In the genomic region with DNA sequence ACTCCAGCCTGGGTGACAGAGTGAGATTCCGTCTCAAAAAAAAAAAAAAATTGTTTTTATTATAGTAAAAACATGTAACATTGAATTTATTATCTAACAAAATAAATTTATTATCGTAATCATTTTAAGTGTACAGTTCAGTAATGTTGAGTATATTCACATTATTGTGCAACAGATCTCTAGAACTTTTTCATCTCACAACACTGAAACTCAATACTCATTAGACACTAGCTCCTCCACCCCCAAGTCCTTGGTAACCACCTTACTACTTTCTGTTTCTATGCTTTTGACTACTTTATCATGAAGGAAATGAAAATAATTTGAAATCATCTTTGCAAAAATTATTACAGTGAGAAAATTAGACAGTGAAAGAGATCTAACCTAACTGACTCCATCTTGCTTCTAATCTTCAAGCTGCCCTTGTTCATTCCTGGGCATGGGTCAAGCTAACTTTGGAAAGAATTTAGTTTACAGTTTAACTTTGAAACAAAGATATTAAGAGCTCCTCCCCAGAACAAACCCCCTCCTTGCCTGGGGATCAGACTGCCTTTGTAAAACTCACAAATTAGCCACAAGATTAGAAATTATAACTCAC, we compare ENCODE assay signal across 24 cellular contexts. TPM values are rescaled to one million over a fixed set of nuclear protein-coding genes. Genes with fewer than 3 reads are reported as not detected.
DNase-seq lines count a peak whose midpoint lies in the region; ATAC-seq and TF ChIP-seq lines count a peak whose summit lies in the region.
"Had no signal": no experiment of that assay in that cellular context is flagged by ENCODE, and none has a peak within 500 bp of the region (broad histone marks: within the 10 kb centered on the region; RNA-seq: fewer than 3 reads in every experiment).

No MANE protein-coding gene starts in this region.

- no peak for DNase-seq in natural killer cell treated with Interleukin-12 subunit alpha and Interleukin-12 subunit beta and Interleukin-15 and Interleukin-18, amount 100 ng/mL, for 72 hours (ENCODE audit: low spot score)
- DNase-seq in natural killer cell: no peak
- peak; percentile 35 for DNase-seq in MV-4-11 (lab: John Stamatoyannopoulos, UW)
- no peak for DNase-seq in activated T-helper 1 cell treated with anti-CD3 and anti-CD28 coated beads, Interleukin-12 subunit alpha, Interleukin-12 subunit beta, Interleukin-2, Interleukin-4 antibody, amounts not matched to agents 30 ng/mL and 10 ng/mL and 1 ng/mL, durations not matched to agents 14 hours and 24 hours and 36 hours (ENCODE audit: low spot score)
- DNase-seq in iris pigment epithelial cell (ENCODE audit: low read depth): peak; percentile 42
- no peak for DNase-seq in DMS53 treated with DMSO at 0.1 percent for 48 hours (lab: John Stamatoyannopoulos, UW; ENCODE audit: unreplicated experiment)
- no peak for DNase-seq in HT-29 (ENCODE audit: low spot score)
- DNase-seq: CD4-positive, alpha-beta T cell; COR-L47; DMS79 treated with DMSO at 0.1 percent for 48 hours; GOT3; Kasumi-1; MG63; NCI-H1092; NCI-H1436; NCI-H187 treated with DMSO at 0.1 percent for 48 hours; NCI-H2107; NCI-H748 treated with DMSO at 0.1 percent for 48 hours; NK-92 treated with Interleukin-12 subunit alpha and Interleukin-12 subunit beta, amount 100 ng/mL, for 24 hours had no signal

- H3K27ac Mint-ChIP-seq in natural killer cell treated with Interleukin-12 subunit alpha and Interleukin-12 subunit beta and Interleukin-15 and Interleukin-18, amount 100 ng/mL, for 72 hours: peak overlapping the region; percentile 8 to 51
- no peak overlapping the region for H3K27ac Mint-ChIP-seq in natural killer cell
- H3K27ac Mint-ChIP-seq in activated T-helper 1 cell treated with anti-CD3 and anti-CD28 coated beads, Interleukin-12 subunit alpha, Interleukin-12 subunit beta, Interleukin-2, Interleukin-4 antibody, amounts not matched to agents 30 ng/mL and 10 ng/mL and 1 ng/mL, durations not matched to agents 14 hours and 24 hours and 36 hours: peak overlapping the region; percentile 40
- H3K27ac Mint-ChIP-seq: CD4-positive, alpha-beta T cell; IgD-negative memory B cell had no signal

- H3K4me3 Mint-ChIP-seq in natural killer cell treated with Interleukin-12 subunit alpha and Interleukin-12 subunit beta and Interleukin-15 and Interleukin-18, amount 100 ng/mL, for 72 hours: no peak overlapping the region
- no peak overlapping the region for H3K4me3 Mint-ChIP-seq in natural killer cell
- H3K4me3 Mint-ChIP-seq in activated T-helper 1 cell treated with anti-CD3 and anti-CD28 coated beads, Interleukin-12 subunit alpha, Interleukin-12 subunit beta, Interleukin-2, Interleukin-4 antibody, amounts not matched to agents 30 ng/mL and 10 ng/mL and 1 ng/mL, durations not matched to agents 14 hours and 24 hours and 36 hours: no peak overlapping the region
- H3K4me3 Mint-ChIP-seq: CD4-positive, alpha-beta T cell; IgD-negative memory B cell had no signal

- TF ChIP-seq CTCF in natural killer cell (IDR thresholded peaks at IDR 0.05): no peak

- H3K4me1 Mint-ChIP-seq in natural killer cell treated with Interleukin-12 subunit alpha and Interleukin-12 subunit beta and Interleukin-15 and Interleukin-18, amount 100 ng/mL, for 72 hours (ENCODE audit: low read depth in 2 of 2): peaks cover 27 to 30% of the 10 kb centered on the region in 2 donors
- peaks cover 23 to 24% of the 10 kb centered on the region in 2 donors for H3K4me1 Mint-ChIP-seq in natural killer cell
- peaks cover 32% of the 10 kb centered on the region for H3K4me1 Mint-ChIP-seq in activated T-helper 1 cell treated with anti-CD3 and anti-CD28 coated beads, Interleukin-12 subunit alpha, Interleukin-12 subunit beta, Interleukin-2, Interleukin-4 antibody, amounts not matched to agents 30 ng/mL and 10 ng/mL and 1 ng/mL, durations not matched to agents 14 hours and 24 hours and 36 hours (ENCODE audit: low read depth)
- H3K4me1 Mint-ChIP-seq: IgD-negative memory B cell had no signal

- H3K36me3 Mint-ChIP-seq in natural killer cell treated with Interleukin-12 subunit alpha and Interleukin-12 subunit beta and Interleukin-15 and Interleukin-18, amount 100 ng/mL, for 72 hours: no peaks in the 10 kb centered on the region
- H3K36me3 Mint-ChIP-seq in natural killer cell: no peaks in the 10 kb centered on the region
- peaks cover 3% of the 10 kb centered on the region for H3K36me3 Mint-ChIP-seq in activated T-helper 1 cell treated with anti-CD3 and anti-CD28 coated beads, Interleukin-12 subunit alpha, Interleukin-12 subunit beta, Interleukin-2, Interleukin-4 antibody, amounts not matched to agents 30 ng/mL and 10 ng/mL and 1 ng/mL, durations not matched to agents 14 hours and 24 hours and 36 hours (ENCODE audit: low read depth)
- H3K36me3 Mint-ChIP-seq: IgD-negative memory B cell had no signal

- intact Hi-C loops in natural killer cell (cut with micrococcal nuclease): no loop called here
- intact Hi-C loops in activated T-helper 1 cell treated with anti-CD3 and anti-CD28 coated beads, Interleukin-12 subunit alpha, Interleukin-12 subunit beta, Interleukin-2, Interleukin-4 antibody, amounts not matched to agents 30 ng/mL and 10 ng/mL and 1 ng/mL, durations not matched to agents 14 hours and 24 hours and 36 hours (cut with micrococcal nuclease): loop anchor here (1.0 kb wide), 1 partner anchor 9 kb away; no protein-coding TSS in a partner anchor

- no peaks in the 10 kb centered on the region for H3K9me3 Mint-ChIP-seq in natural killer cell treated with Interleukin-12 subunit alpha and Interleukin-12 subunit beta and Interleukin-15 and Interleukin-18, amount 100 ng/mL, for 72 hours
- H3K9me3 Mint-ChIP-seq in natural killer cell: no peaks in the 10 kb centered on the region
- peaks cover 4% of the 10 kb centered on the region for H3K9me3 Mint-ChIP-seq in activated T-helper 1 cell treated with anti-CD3 and anti-CD28 coated beads, Interleukin-12 subunit alpha, Interleukin-12 subunit beta, Interleukin-2, Interleukin-4 antibody, amounts not matched to agents 30 ng/mL and 10 ng/mL and 1 ng/mL, durations not matched to agents 14 hours and 24 hours and 36 hours
- H3K9me3 Mint-ChIP-seq: CD4-positive, alpha-beta T cell had no signal

- peak; percentile 69 to 75 for ATAC-seq in natural killer cell treated with Interleukin-12 subunit alpha and Interleukin-12 subunit beta and Interleukin-15 and Interleukin-18, amount 100 ng/mL, for 72 hours
- ATAC-seq in natural killer cell: no peak
- no peak for ATAC-seq in GM21723 (IDR thresholded peaks at IDR 0.05; ENCODE audit: unreplicated experiment)
- ATAC-seq: Panc1, SK-N-SH treated with all-trans-retinoic acid at 6 μM for 48 hours had no signal

- peaks cover 23 to 36% of the 10 kb centered on the region in 2 donors for H3K27me3 Mint-ChIP-seq in natural killer cell treated with Interleukin-12 subunit alpha and Interleukin-12 subunit beta and Interleukin-15 and Interleukin-18, amount 100 ng/mL, for 72 hours
- peaks cover 38 to 76% of the 10 kb centered on the region in 2 donors for H3K27me3 Mint-ChIP-seq in natural killer cell (ENCODE audit: low read depth in 2 of 2)
- peaks cover 6% of the 10 kb centered on the region for H3K27me3 Mint-ChIP-seq in activated T-helper 1 cell treated with anti-CD3 and anti-CD28 coated beads, Interleukin-12 subunit alpha, Interleukin-12 subunit beta, Interleukin-2, Interleukin-4 antibody, amounts not matched to agents 30 ng/mL and 10 ng/mL and 1 ng/mL, durations not matched to agents 14 hours and 24 hours and 36 hours (ENCODE audit: insufficient read depth)
- H3K27me3 Mint-ChIP-seq: CD4-positive, alpha-beta T cell; IgD-negative memory B cell had no signal

RNA-seq across cellular contexts. Expression of a gene that starts 15.0 kb away (rescaled TPM):
- 10 to 100 TPM; 14.6 to 30.3 TPM for total RNA-seq in natural killer cell treated with Interleukin-12 subunit alpha and Interleukin-12 subunit beta and Interleukin-15 and Interleukin-18, amount 100 ng/mL, for 72 hours
- total RNA-seq in natural killer cell: 10 to 100 TPM; 23.0 to 28.4 (median 27.5) TPM
- 16.1 and 16.3 TPM in 2 replicates for total RNA-seq in activated T-helper 1 cell treated with anti-CD3 and anti-CD28 coated beads, Interleukin-12 subunit alpha, Interleukin-12 subunit beta, Interleukin-2, Interleukin-4 antibody, amounts not matched to agents 30 ng/mL and 10 ng/mL and 1 ng/mL, durations not matched to agents 14 hours and 24 hours and 36 hours
- total RNA-seq in HT-29 (2014; rRNA removed; shearing (Covaris generic)): 8.5 and 9.7 TPM in 2 replicates

RNA-seq across cellular contexts. Expression of a gene that starts 16.7 kb away (rescaled TPM):
- not detected for total RNA-seq in natural killer cell treated with Interleukin-12 subunit alpha and Interleukin-12 subunit beta and Interleukin-15 and Interleukin-18, amount 100 ng/mL, for 72 hours
- under 1 TPM in 1 of 3 donors, not detected in 2; 0.21 TPM for total RNA-seq in natural killer cell
- total RNA-seq in activated T-helper 1 cell treated with anti-CD3 and anti-CD28 coated beads, Interleukin-12 subunit alpha, Interleukin-12 subunit beta, Interleukin-2, Interleukin-4 antibody, amounts not matched to agents 30 ng/mL and 10 ng/mL and 1 ng/mL, durations not matched to agents 14 hours and 24 hours and 36 hours: 0.05 and 0.08 TPM in 2 replicates
- not detected in 2 replicates for total RNA-seq in HT-29 (2014; rRNA removed; shearing (Covaris generic))
- total RNA-seq: NCI-H460 had no signal

Comparison
In these comparisons a context has a peak if more than half of its experiments do, and no peak if none do; other contexts are left out.
1. ATAC-seq: peak in natural killer cell treated with Interleukin-12 subunit alpha and Interleukin-12 subunit beta and Interleukin-15 and Interleukin-18, amount 100 ng/mL, for 72 hours (2 of 2); none in natural killer cell (0 of 3) and GM21723 (single experiment).
2. H3K27ac Mint-ChIP-seq: peak in natural killer cell treated with Interleukin-12 subunit alpha and Interleukin-12 subunit beta and Interleukin-15 and Interleukin-18, amount 100 ng/mL, for 72 hours (2 of 2) and activated T-helper 1 cell treated with anti-CD3 and anti-CD28 coated beads, Interleukin-12 subunit alpha, Interleukin-12 subunit beta, Interleukin-2, Interleukin-4 antibody, amounts not matched to agents 30 ng/mL and 10 ng/mL and 1 ng/mL, durations not matched to agents 14 hours and 24 hours and 36 hours (single experiment); none in natural killer cell (0 of 2).
3. DNase-seq: peak in MV-4-11 (single experiment) and iris pigment epithelial cell (single experiment); none in natural killer cell treated with Interleukin-12 subunit alpha and Interleukin-12 subunit beta and Interleukin-15 and Interleukin-18, amount 100 ng/mL, for 72 hours (single experiment), natural killer cell (single experiment), activated T-helper 1 cell treated with anti-CD3 and anti-CD28 coated beads, Interleukin-12 subunit alpha, Interleukin-12 subunit beta, Interleukin-2, Interleukin-4 antibody, amounts not matched to agents 30 ng/mL and 10 ng/mL and 1 ng/mL, durations not matched to agents 14 hours and 24 hours and 36 hours (single experiment), DMS53 treated with DMSO at 0.1 percent for 48 hours (single experiment) and HT-29 (single experiment).